8 cellular contexts compared by ENCODE assay signal in genomic region chr1:45804671-45804973, GRCh38. TPM values are rescaled to one million over a fixed set of nuclear protein-coding genes. Genes with fewer than 3 reads are reported as not detected.
DNase-seq lines count a peak whose midpoint lies in the region; ATAC-seq and TF ChIP-seq lines count a peak whose summit lies in the region.

No MANE protein-coding gene starts in this region.

- no peak for TF ChIP-seq CTCF in cardiac muscle cell (IDR thresholded peaks at IDR 0.05; ENCODE audit: low read depth, low read length)
- no peak for TF ChIP-seq CTCF in right atrium auricular region (IDR thresholded peaks at IDR 0.05)
- TF ChIP-seq CTCF in upper lobe of right lung (IDR thresholded peaks at IDR 0.05) = no peak

- POLR2A ChIA-PET in activated naive CD8-positive, alpha-beta T cell treated with anti-CD3 and anti-CD28 coated beads, Interleukin-2, amount 10 ng/mL, durations not matched to agents 7 days and 5 days (lab: Charles Lee) = interaction anchor here (3.4 kb wide), 1 partner anchor 118 kb away, joined by 21 read pairs; the partner anchor contains the start of gene GPBP1L1

- H3K36me3 ChIP-seq in cardiac muscle cell (no peaks in the 10 kb centered on the region), right atrium auricular region (no peaks in the 10 kb centered on the region), upper lobe of right lung (no peaks in the 10 kb centered on the region)

- peaks cover 27% of the 10 kb centered on the region for H3K4me1 Mint-ChIP-seq in activated naive CD8-positive, alpha-beta T cell treated with anti-CD3 and anti-CD28 coated beads, Interleukin-2, amount 10 ng/mL, durations not matched to agents 7 days and 5 days

- ATAC-seq in activated naive CD8-positive, alpha-beta T cell treated with anti-CD3 and anti-CD28 coated beads, Interleukin-2, amount 10 ng/mL, durations not matched to agents 7 days and 5 days (ENCODE audit: low read depth) = no peak
- ATAC-seq in left lobe of liver (peak; percentile 43), upper lobe of right lung (no peak), GM18511 (IDR thresholded peaks at IDR 0.05; ENCODE audit: unreplicated experiment) (no peak)

- peak overlapping the region; percentile 63 for H3K4me3 ChIP-seq in cardiac muscle cell
- peak overlapping the region in 1 of 2 donors; percentile 62 for H3K4me3 ChIP-seq in right atrium auricular region
- peak overlapping the region; percentile 53 for H3K4me3 ChIP-seq in upper lobe of right lung

- no peaks in the 10 kb centered on the region for H3K9me3 ChIP-seq in cardiac muscle cell (ENCODE audit: low read depth)
- H3K9me3 ChIP-seq in right atrium auricular region = no peaks in the 10 kb centered on the region
- no peaks in the 10 kb centered on the region for H3K9me3 ChIP-seq in upper lobe of right lung

- intact Hi-C loops in upper lobe of right lung (cut with DNase I) = no loop called here

- H3K27ac ChIP-seq in cardiac muscle cell (peak overlapping the region; percentile 21), right atrium auricular region (peak overlapping the region in 1 of 2 donors; percentile 65), upper lobe of right lung (no peak overlapping the region)

- peaks cover 21% of the 10 kb centered on the region for H3K36me3 Mint-ChIP-seq in activated naive CD8-positive, alpha-beta T cell treated with anti-CD3 and anti-CD28 coated beads, Interleukin-2, amount 10 ng/mL, durations not matched to agents 7 days and 5 days

- H3K9me3 Mint-ChIP-seq in activated naive CD8-positive, alpha-beta T cell treated with anti-CD3 and anti-CD28 coated beads, Interleukin-2, amount 10 ng/mL, durations not matched to agents 7 days and 5 days = no peaks in the 10 kb centered on the region

- no peaks in the 10 kb centered on the region for H3K27me3 Mint-ChIP-seq in activated naive CD8-positive, alpha-beta T cell treated with anti-CD3 and anti-CD28 coated beads, Interleukin-2, amount 10 ng/mL, durations not matched to agents 7 days and 5 days

- peak overlapping the region; percentile 97 for H3K4me3 Mint-ChIP-seq in activated naive CD8-positive, alpha-beta T cell treated with anti-CD3 and anti-CD28 coated beads, Interleukin-2, amount 10 ng/mL, durations not matched to agents 7 days and 5 days

- DNase-seq in cardiac muscle cell (ENCODE audit: low read depth in 1 of 2, low spot score in 1 of 2) (no peak), right atrium auricular region (ENCODE audit: low spot score) (no peak), left lobe of liver (ENCODE audit: low spot score) (no peak), upper lobe of right lung (no peak), amniotic stem cell (lab: John Stamatoyannopoulos, UW) (no peak)
- no peak for DNase-seq in activated naive CD8-positive, alpha-beta T cell treated with anti-CD3 and anti-CD28 coated beads, Interleukin-2, amount 10 ng/mL, durations not matched to agents 7 days and 5 days
- DNase-seq in stimulated activated CD4-positive, alpha-beta T cell treated with anti-CD3 and anti-CD28 coated beads, Interleukin-15, amount 100 ng/mL, for 24 hours = no peak

- peaks cover 13% of the 10 kb centered on the region for H3K4me1 ChIP-seq in cardiac muscle cell (ENCODE audit: low read depth)
- H3K4me1 ChIP-seq in right atrium auricular region = peaks cover 0 to 12% of the 10 kb centered on the region in 2 donors
- peaks cover 22% of the 10 kb centered on the region for H3K4me1 ChIP-seq in upper lobe of right lung

- no peaks in the 10 kb centered on the region for H3K27me3 ChIP-seq in cardiac muscle cell
- no peaks in the 10 kb centered on the region for H3K27me3 ChIP-seq in right atrium auricular region
- H3K27me3 ChIP-seq in upper lobe of right lung = no peaks in the 10 kb centered on the region

- no peak overlapping the region for H3K27ac Mint-ChIP-seq in activated naive CD8-positive, alpha-beta T cell treated with anti-CD3 and anti-CD28 coated beads, Interleukin-2, amount 10 ng/mL, durations not matched to agents 7 days and 5 days

RNA-seq across cellular contexts. Expression of gene MAST2, which starts 1.2 kb away (rescaled TPM):
- 39.7 and 79.2 TPM in 2 replicates for total RNA-seq in cardiac muscle cell
- 44.8 and 57.5 TPM in 2 replicates for polyA plus RNA-seq in cardiac muscle cell
- 10 to 100 TPM; 44.5 to 52.1 TPM for total RNA-seq in right atrium auricular region
- 10 to 100 TPM; 20.9 to 23.7 TPM for total RNA-seq in activated naive CD8-positive, alpha-beta T cell treated with anti-CD3 and anti-CD28 coated beads, Interleukin-2, amount 10 ng/mL, durations not matched to agents 7 days and 5 days
- total RNA-seq in left lobe of liver = 11.3 TPM
- 22.0 TPM for total RNA-seq in upper lobe of right lung

RNA-seq across cellular contexts. Expression of gene IPP, which starts 54.2 kb away (rescaled TPM):
- total RNA-seq in cardiac muscle cell = 5.7 and 7.3 TPM in 2 replicates
- polyA plus RNA-seq in cardiac muscle cell = 12.1 and 24.9 TPM in 2 replicates
- 1 to 10 TPM; 7.2 to 8.2 TPM for total RNA-seq in right atrium auricular region
- 10 to 100 TPM; 13.4 to 14.3 TPM for total RNA-seq in activated naive CD8-positive, alpha-beta T cell treated with anti-CD3 and anti-CD28 coated beads, Interleukin-2, amount 10 ng/mL, durations not matched to agents 7 days and 5 days
- total RNA-seq in left lobe of liver = 9.2 TPM
- total RNA-seq in upper lobe of right lung = 16.1 TPM
